In genomic region chr17:4178651-4179050, GRCh38 we compare ENCODE assay signal across 18 cellular contexts.
"Had no signal": no experiment of that assay in that cellular context is flagged by ENCODE, and none has a peak within 500 bp of the region (broad histone marks: within the 10 kb centered on the region; RNA-seq: fewer than 3 reads in every experiment).

No MANE protein-coding gene starts in this region.

- DNase-seq: activated CD4-positive, alpha-beta T cell treated with anti-CD3 and anti-CD28 coated beads, Interleukin-2, amount 50 U/mL, for 1 hour; activated CD8-positive, alpha-beta memory T cell treated with anti-CD3 and anti-CD28 coated beads, Interleukin-2, amount 10 ng/mL, durations not matched to agents 7 days and 5 days; activated naive CD4-positive, alpha-beta T cell; activated T-cell treated with anti-CD3 and anti-CD28 coated beads, Interleukin-2, amount 50 U/mL, for 4 hours; islet precursor cell; naive B cell; nucleus accumbens; Right ventricle myocardium superior; stimulated activated CD4-positive, alpha-beta T cell treated with anti-CD3 and anti-CD28 coated beads, Interleukin-4, amount 100 ng/mL, for 4 hours; stimulated activated CD8-positive, alpha-beta memory T cell treated with anti-CD3 and anti-CD28 coated beads, Interleukin-4, amount 100 ng/mL, for 48 hours; stimulated activated naive CD8-positive, alpha-beta T cell treated with anti-CD3 and anti-CD28 coated beads, Interleukin-15, Interleukin-2, amounts not matched to agents 100 U/mL and 50 U/mL, for 24 hours; trophoblast cell had no signal

- H3K9me3 Mint-ChIP-seq: activated T-cell treated with anti-CD3 and anti-CD28 coated beads, Interleukin-2, amount 50 U/mL, for 4 hours; naive B cell; WTC11 had no signal

- H3K27ac Mint-ChIP-seq: activated CD8-positive, alpha-beta memory T cell treated with anti-CD3 and anti-CD28 coated beads, Interleukin-2, amount 10 ng/mL, durations not matched to agents 7 days and 5 days; WTC11 had no signal

- H3K27ac ChIP-seq: prostate gland, SK-N-MC, skin epidermis had no signal

- H3K27me3 Mint-ChIP-seq: activated CD8-positive, alpha-beta memory T cell treated with anti-CD3 and anti-CD28 coated beads, Interleukin-2, amount 10 ng/mL, durations not matched to agents 7 days and 5 days; naive B cell had no signal

- H3K4me1 ChIP-seq: prostate gland had no signal

- H3K4me3 Mint-ChIP-seq: activated CD8-positive, alpha-beta memory T cell treated with anti-CD3 and anti-CD28 coated beads, Interleukin-2, amount 10 ng/mL, durations not matched to agents 7 days and 5 days; activated T-cell treated with anti-CD3 and anti-CD28 coated beads, Interleukin-2, amount 50 U/mL, for 4 hours; naive B cell; WTC11 had no signal

- ATAC-seq: activated CD8-positive, alpha-beta memory T cell treated with anti-CD3 and anti-CD28 coated beads, Interleukin-2, amount 10 ng/mL, durations not matched to agents 7 days and 5 days; activated T-cell treated with anti-CD3 and anti-CD28 coated beads, Interleukin-2, amount 50 U/mL, for 4 hours; esophagus mucosa; right cardiac atrium; stimulated activated naive CD8-positive, alpha-beta T cell treated with anti-CD3 and anti-CD28 coated beads, Interleukin-15, Interleukin-2, amounts not matched to agents 100 U/mL and 50 U/mL, for 24 hours; WTC11 had no signal

- H3K4me1 Mint-ChIP-seq: naive B cell, WTC11 had no signal

- H3K9me3 ChIP-seq: prostate gland had no signal

- H3K4me3 ChIP-seq: prostate gland, SK-N-MC, skin epidermis had no signal
